ENCODE assay signal across 14 cellular contexts in genomic region chr19:33192010-33192409, GRCh38. TPM values are rescaled to one million over a fixed set of nuclear protein-coding genes. Genes with fewer than 3 reads are reported as not detected.
A peak's percentile ranks its signal among the peaks of the same experiment; 100 is the strongest.
DNase-seq lines count a peak whose midpoint lies in the region; ATAC-seq and TF ChIP-seq lines count a peak whose summit lies in the region.
"Had no signal": no experiment of that assay in that cellular context is flagged by ENCODE, and none has a peak within 500 bp of the region (broad histone marks: within the 10 kb centered on the region; RNA-seq: fewer than 3 reads in every experiment).

No MANE protein-coding gene starts in this region.

- no peaks in the 10 kb centered on the region for H3K9me2 ChIP-seq in SK-N-SH

- H3K4me3 Mint-ChIP-seq in natural killer cell treated with Interleukin-12 subunit alpha and Interleukin-12 subunit beta and Interleukin-15 and Interleukin-18, amount 100 ng/mL, for 72 hours = no peak overlapping the region

- H2AFZ ChIP-seq in SK-N-SH (ENCODE audit: low read depth) (no peak overlapping the region), OCI-LY3 (ENCODE audit: low read depth, low read length) (no peak overlapping the region), smooth muscle cell (ENCODE audit: low read depth) (no peak overlapping the region)

- POLR2A ChIA-PET in SK-N-SH (lab: Yijun Ruan, JAX) = interaction anchor here (1.3 kb wide), 1 partner anchor 15 kb away, joined by 3 read pairs; no protein-coding TSS in a partner anchor

- H3K36me3 ChIP-seq in SK-N-SH (replicated peaks in 1 of 2; ENCODE audit: control insufficient read depth in 1 of 2, insufficient read depth in 2 of 2, low read length in 1 of 2) (no peaks in the 10 kb centered on the region), OCI-LY3 (replicated peaks; ENCODE audit: low read depth, low read length) (no peaks in the 10 kb centered on the region), smooth muscle cell (ENCODE audit: low read depth) (no peaks in the 10 kb centered on the region)

- H3K4me2 ChIP-seq in SK-N-SH (no peak overlapping the region), OCI-LY3 (ENCODE audit: low read length) (no peak overlapping the region), smooth muscle cell (no peak overlapping the region)

- CTCF ChIA-PET in SK-N-SH (lab: Yijun Ruan, JAX) = interaction anchor here (0.5 to 6.5 kb wide), 9 partner anchors 7 to 66 kb away, joined by 3 to 44 read pairs (median 3); no protein-coding TSS in a partner anchor

- H3F3A ChIP-seq in SK-N-SH (replicated peaks; ENCODE audit: insufficient read depth) = no peaks in the 10 kb centered on the region
- H3F3A ChIP-seq in smooth muscle cell (ENCODE audit: low read depth) = no peaks in the 10 kb centered on the region

- H4K20me1 ChIP-seq in SK-N-SH (ENCODE audit: insufficient read depth) = 0 out of 2 replicates have a peak, but pooled peaks cover 5% of the 10 kb centered on the region
- no peaks in the 10 kb centered on the region for H4K20me1 ChIP-seq in OCI-LY3 (ENCODE audit: insufficient read depth, low read length)
- peaks cover 8% of the 10 kb centered on the region for H4K20me1 ChIP-seq in smooth muscle cell (ENCODE audit: low read depth)

- H3K9ac ChIP-seq in SK-N-SH = no peak overlapping the region
- no peak overlapping the region for H3K9ac ChIP-seq in OCI-LY3 (ENCODE audit: low read length)
- H3K9ac ChIP-seq in smooth muscle cell (ENCODE audit: low read depth) = no peak overlapping the region

- 75% methylated on average over 7 of the region's 7 CpGs for WGBS in SK-N-SH (ENCODE audit: low lambda C conversion rate)
- 76% methylated on average over 7 of the region's 7 CpGs for WGBS in smooth muscle cell (ENCODE audit: low lambda C conversion rate)

- ATAC-seq in SK-N-SH treated with all-trans-retinoic acid at 6 μM for 48 hours (no peak), HG03108 (IDR thresholded peaks at IDR 0.05; ENCODE audit: unreplicated experiment) (no peak)
- no peak for ATAC-seq in natural killer cell treated with Interleukin-12 subunit alpha and Interleukin-12 subunit beta and Interleukin-15 and Interleukin-18, amount 100 ng/mL, for 72 hours

- H3K79me2 ChIP-seq in SK-N-SH (ENCODE audit: insufficient read depth) (no peaks in the 10 kb centered on the region), OCI-LY3 (ENCODE audit: low read length) (no peaks in the 10 kb centered on the region), smooth muscle cell (ENCODE audit: low read depth) (no peaks in the 10 kb centered on the region)

- TF ChIP-seq EP300 in SK-N-SH (IDR thresholded peaks at IDR 0.05; ENCODE audit: borderline replicate concordance in 1 of 2, low read depth in 1 of 2, low read length in 1 of 2) = no peak

- H3K4me3 ChIP-seq in SK-N-SH (ENCODE audit: low read depth in 2 of 2, low read length in 1 of 2) (no peak overlapping the region), OCI-LY3 (ENCODE audit: low read length) (no peak overlapping the region), foreskin fibroblast (ENCODE audit: low read depth in 1 of 2, low read length in 2 of 2) (no peak overlapping the region), smooth muscle cell (no peak overlapping the region)
- H3K4me3 ChIP-seq: skin epidermis had no signal

- H3K36me3 Mint-ChIP-seq in natural killer cell treated with Interleukin-12 subunit alpha and Interleukin-12 subunit beta and Interleukin-15 and Interleukin-18, amount 100 ng/mL, for 72 hours = no peaks in the 10 kb centered on the region

- H3K9me3 Mint-ChIP-seq in natural killer cell treated with Interleukin-12 subunit alpha and Interleukin-12 subunit beta and Interleukin-15 and Interleukin-18, amount 100 ng/mL, for 72 hours = no peaks in the 10 kb centered on the region

- peaks cover 24 to 33% of the 10 kb centered on the region in 2 donors for H3K27me3 Mint-ChIP-seq in natural killer cell treated with Interleukin-12 subunit alpha and Interleukin-12 subunit beta and Interleukin-15 and Interleukin-18, amount 100 ng/mL, for 72 hours

- H3K4me1 ChIP-seq in SK-N-SH (ENCODE audit: control insufficient read depth in 1 of 2, insufficient read depth in 2 of 2, low read depth in 1 of 2, low read length in 1 of 2) (peaks cover 0 to 13% of the 10 kb centered on the region in 2 experiments; a peak in 1 of 4 replicates), OCI-LY3 (ENCODE audit: low read length) (no peaks in the 10 kb centered on the region), smooth muscle cell (ENCODE audit: low read depth) (no peaks in the 10 kb centered on the region)

- H3K27ac ChIP-seq in SK-N-SH (ENCODE audit: low read depth in 2 of 2, low read length in 1 of 2) (no peak overlapping the region), OCI-LY3 (ENCODE audit: low read length) (no peak overlapping the region), smooth muscle cell (ENCODE audit: low read depth) (no peak overlapping the region)
- H3K27ac ChIP-seq: skin epidermis had no signal

- TF ChIP-seq RAD21 in SK-N-SH (IDR thresholded peaks at IDR 0.05; ENCODE audit: low read length) = no peak

- H3K9me3 ChIP-seq in SK-N-SH (no peaks in the 10 kb centered on the region), OCI-LY3 (ENCODE audit: insufficient read depth, low read length) (no peaks in the 10 kb centered on the region), smooth muscle cell (replicated peaks; ENCODE audit: low read depth) (no peaks in the 10 kb centered on the region)

- TF ChIP-seq CTCF in SK-N-SH (IDR thresholded peaks at IDR 0.05) (peak; percentile 40), OCI-LY3 (IDR thresholded peaks at IDR 0.05; ENCODE audit: low read depth, low read length) (peak; percentile 36; the same call in 1 of the 2 replicates), foreskin fibroblast (IDR thresholded peaks at IDR 0.05; ENCODE audit: low read depth, low read length) (peak; percentile 13), smooth muscle cell (IDR thresholded peaks at IDR 0.05; ENCODE audit: borderline replicate concordance, insufficient read depth, poor library complexity, severe bottlenecking) (peak; percentile 17)

- no peak overlapping the region for H3K27ac Mint-ChIP-seq in natural killer cell treated with Interleukin-12 subunit alpha and Interleukin-12 subunit beta and Interleukin-15 and Interleukin-18, amount 100 ng/mL, for 72 hours

- no peaks in the 10 kb centered on the region for H3K4me1 Mint-ChIP-seq in natural killer cell treated with Interleukin-12 subunit alpha and Interleukin-12 subunit beta and Interleukin-15 and Interleukin-18, amount 100 ng/mL, for 72 hours (ENCODE audit: low read depth in 2 of 2)

- peak; percentile 38 for DNase-seq in SK-N-SH
- DNase-seq in foreskin fibroblast = no peak
- DNase-seq in smooth muscle cell (lab: John Stamatoyannopoulos, UW; ENCODE audit: unreplicated experiment) = no peak
- DNase-seq in natural killer cell treated with Interleukin-12 subunit alpha and Interleukin-12 subunit beta and Interleukin-15 and Interleukin-18, amount 100 ng/mL, for 72 hours (ENCODE audit: low spot score) = no peak
- DNase-seq in C1 segment of cervical spinal cord (lab: John Stamatoyannopoulos, UW) = no peak
- DNase-seq: ACHN; activated CD4-positive, alpha-beta T cell treated with anti-CD3 and anti-CD28 coated beads for 48 hours; NCI-H1436 treated with DMSO at 0.1 percent for 48 hours had no signal

- H3K27me3 ChIP-seq in SK-N-SH (ENCODE audit: insufficient read depth) (no peaks in the 10 kb centered on the region), OCI-LY3 (ENCODE audit: low read depth, low read length) (0 out of 2 replicates have a peak, but pooled peaks cover 3% of the 10 kb centered on the region), smooth muscle cell (ENCODE audit: low read depth) (no peaks in the 10 kb centered on the region)

TF ChIP-seq in SK-N-SH, 30 proteins besides CTCF, POLR2A, EP300 and RAD21 (continues in another document):
- TF ChIP-seq MEF2A (IDR thresholded peaks at IDR 0.05; ENCODE audit: borderline replicate concordance, low read depth) (no peak), SIN3A (IDR thresholded peaks at IDR 0.05; ENCODE audit: borderline replicate concordance, low read depth, low read length) (no peak), TCF12 (IDR thresholded peaks at IDR 0.05) (no peak), PBX3 (IDR thresholded peaks at IDR 0.05) (no peak)

TF ChIP-seq in SK-N-SH treated with all-trans-retinoic acid at 6 μM for 48 hours, 23 proteins besides CTCF, POLR2A, EP300 and RAD21 (continues in another document):
- TF ChIP-seq ZC3H10 (CRISPR knock-in tag; IDR thresholded peaks at IDR 0.05) = no peak
- TF ChIP-seq CREB5 (CRISPR knock-in tag; IDR thresholded peaks at IDR 0.05; ENCODE audit: low read depth) = no peak
- no peak for TF ChIP-seq RARB (CRISPR knock-in tag; IDR thresholded peaks at IDR 0.05)

RNA-seq across cellular contexts. Expression of gene LRP3, which starts 2.1 kb away (rescaled TPM):
- polyA plus RNA-seq in SK-N-SH (2012; rRNA removed) (7.5 and 8.2 TPM in 2 replicates), smooth muscle cell (21.4 and 30.5 TPM in 2 replicates)
- polyA plus RNA-seq in SK-N-SH (2012; cell fraction: cytosol; rRNA removed) = 3.6 and 7.8 TPM in 2 replicates
- polyA plus RNA-seq in SK-N-SH (2012; cell fraction: nucleus; rRNA removed) = 8.9 and 11.2 TPM in 2 replicates
- 13.5 and 17.3 TPM in 2 replicates for total RNA-seq in smooth muscle cell
- not detected for total RNA-seq in natural killer cell treated with Interleukin-12 subunit alpha and Interleukin-12 subunit beta and Interleukin-15 and Interleukin-18, amount 100 ng/mL, for 72 hours

RNA-seq across cellular contexts. Expression of gene SLC7A10, which starts 33.6 kb away (rescaled TPM):
- polyA plus RNA-seq in SK-N-SH (2012; rRNA removed) (0.02 TPM in 1 of 2 replicates, not detected in the other), smooth muscle cell (0.51 and 0.73 TPM in 2 replicates)
- not detected in 2 replicates for polyA plus RNA-seq in SK-N-SH (2012; cell fraction: cytosol; rRNA removed)
- 0.07 TPM in 1 of 2 replicates, not detected in the other for polyA plus RNA-seq in SK-N-SH (2012; cell fraction: nucleus; rRNA removed)
- total RNA-seq in smooth muscle cell = not detected in 2 replicates
- not detected for total RNA-seq in natural killer cell treated with Interleukin-12 subunit alpha and Interleukin-12 subunit beta and Interleukin-15 and Interleukin-18, amount 100 ng/mL, for 72 hours
- total RNA-seq: bronchial epithelial cell, ureter had no signal

Comparison
In these comparisons a context has a peak if more than half of its experiments do, and no peak if none do; other contexts are left out.
1. RNA of gene LRP3, which starts 2.1 kb away (total RNA-seq): 13.5 to 17.3 TPM in smooth muscle cell; not detected in natural killer cell treated with Interleukin-12 subunit alpha and Interleukin-12 subunit beta and Interleukin-15 and Interleukin-18, amount 100 ng/mL, for 72 hours; every median in the first group is over 10 times any median in the second.
2. Peak in every context shown above with its lines, with median percentiles within 50 percentile points of each other: CTCF ChIP-seq.